Comparison of ENCODE assay signal across 11 cellular contexts in the genomic region with DNA sequence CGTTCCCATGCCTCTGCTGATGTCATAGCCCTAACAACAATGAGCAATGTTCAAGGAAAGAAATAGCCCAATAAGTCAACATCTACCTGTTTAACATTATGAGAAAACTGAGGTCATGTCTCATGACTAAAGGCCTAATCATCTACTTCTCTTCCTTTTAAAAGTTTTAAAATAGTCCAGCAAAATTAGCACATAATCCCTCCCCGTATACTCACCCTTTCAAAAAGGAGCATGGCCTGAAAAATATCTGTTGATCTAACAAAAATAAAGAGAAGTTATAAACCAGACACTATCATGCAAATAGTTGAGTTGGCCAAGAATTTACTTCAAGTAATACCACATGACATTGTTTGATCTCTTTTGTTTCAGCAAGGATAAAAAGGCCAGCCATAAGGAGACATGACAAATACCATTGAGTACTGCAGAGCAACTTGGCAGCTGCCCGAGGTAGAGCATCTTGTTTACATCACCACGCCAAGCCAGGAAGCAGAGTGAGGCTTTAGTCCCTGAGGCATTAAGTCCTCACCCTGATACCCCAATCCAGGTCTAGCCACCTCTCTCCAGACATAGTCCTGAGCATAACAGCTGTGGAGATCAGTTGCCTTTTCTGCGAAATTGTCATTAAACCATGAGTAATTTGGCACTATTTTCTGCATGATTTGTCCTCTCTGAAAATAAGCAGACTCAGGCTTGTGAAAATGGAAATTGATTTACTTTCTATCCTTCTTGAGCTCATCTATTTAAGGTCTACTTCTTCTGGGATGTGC.
DNase-seq lines count a peak whose midpoint lies in the region; ATAC-seq and TF ChIP-seq lines count a peak whose summit lies in the region.
"Had no signal": no experiment of that assay in that cellular context is flagged by ENCODE, and none has a peak within 500 bp of the region (broad histone marks: within the 10 kb centered on the region; RNA-seq: fewer than 3 reads in every experiment).

No MANE protein-coding gene starts in this region.

- peaks cover 5 to 9% of the 10 kb centered on the region in 2 donors for H3K4me1 ChIP-seq in gastrocnemius medialis

- H3K27ac ChIP-seq in gastrocnemius medialis, result peak overlapping the region in 3 of 4 donors; percentile 15 to 57 (median 27)
- H3K27ac ChIP-seq: HL-60 had no signal

- ATAC-seq in gastrocnemius medialis (peak in 1 of 2 donors; percentile 49), HG02623 (IDR thresholded peaks at IDR 0.05; ENCODE audit: unreplicated experiment) (no peak)

- no peaks in the 10 kb centered on the region for H3K9me3 Mint-ChIP-seq in activated T-helper 2 cell treated with anti-CD3 and anti-CD28 coated beads, Interferon-gamma antibody, Interleukin-2, Interleukin-4, amounts not matched to agents 10 μg/mL and 5 μg/mL and 100 μg/mL, durations not matched to agents 14 hours and 24 hours and 36 hours
- H3K9me3 Mint-ChIP-seq: T-helper 1 cell treated with Interleukin-12 subunit alpha and Interleukin-12 subunit beta and Interleukin-4 antibody, amounts not matched to agents 30 μg/mL and 1 μg/mL, for 36 hours had no signal

- intact Hi-C loops in gastrocnemius medialis (cut with DNase I; ENCODE audit: low total_unique reads), result loop anchor here (10.0 kb wide), 1 partner anchor 385 kb away; no protein-coding TSS in a partner anchor
- intact Hi-C loops in activated T-helper 2 cell treated with anti-CD3 and anti-CD28 coated beads, Interferon-gamma antibody, Interleukin-2, Interleukin-4, amounts not matched to agents 10 μg/mL and 5 μg/mL and 100 μg/mL, durations not matched to agents 14 hours and 24 hours and 36 hours (cut with micrococcal nuclease), result no loop called here

- in situ Hi-C loops in G401 (cut with HindIII; ENCODE audit: low sequenced_read_pairs) (no loop called here), gastrocnemius medialis (cut with MboI; ENCODE audit: low sequenced_read_pairs in 4 of 4) (no loop called here)

- H3K27me3 Mint-ChIP-seq in activated T-helper 2 cell treated with anti-CD3 and anti-CD28 coated beads, Interferon-gamma antibody, Interleukin-2, Interleukin-4, amounts not matched to agents 10 μg/mL and 5 μg/mL and 100 μg/mL, durations not matched to agents 14 hours and 24 hours and 36 hours (ENCODE audit: low read depth), result no peaks in the 10 kb centered on the region

- H3K4me3 ChIP-seq in fibroblast of pulmonary artery (replicated peaks; ENCODE audit: low read depth, low read length), result no peak overlapping the region
- no peak overlapping the region for H3K4me3 ChIP-seq in gastrocnemius medialis

- TF ChIP-seq CTCF in fibroblast of pulmonary artery (IDR thresholded peaks at IDR 0.05; ENCODE audit: low read length, missing control alignments) (no peak), gastrocnemius medialis (IDR thresholded peaks at IDR 0.05 in 4 of 5, conservative IDR thresholded peaks at IDR 0.05 in 1 of 5) (no peak)

- H3K36me3 ChIP-seq in gastrocnemius medialis, result no peaks in the 10 kb centered on the region

- H3K4me3 Mint-ChIP-seq in activated T-helper 2 cell treated with anti-CD3 and anti-CD28 coated beads, Interferon-gamma antibody, Interleukin-2, Interleukin-4, amounts not matched to agents 10 μg/mL and 5 μg/mL and 100 μg/mL, durations not matched to agents 14 hours and 24 hours and 36 hours (ENCODE audit: low read depth), result no peak overlapping the region
- H3K4me3 Mint-ChIP-seq: T-helper 1 cell treated with Interleukin-12 subunit alpha and Interleukin-12 subunit beta and Interleukin-4 antibody, amounts not matched to agents 30 μg/mL and 1 μg/mL, for 36 hours had no signal

- no peaks in the 10 kb centered on the region for H3K27me3 ChIP-seq in gastrocnemius medialis

- no peaks in the 10 kb centered on the region for H3K36me3 Mint-ChIP-seq in activated T-helper 2 cell treated with anti-CD3 and anti-CD28 coated beads, Interferon-gamma antibody, Interleukin-2, Interleukin-4, amounts not matched to agents 10 μg/mL and 5 μg/mL and 100 μg/mL, durations not matched to agents 14 hours and 24 hours and 36 hours (ENCODE audit: low read depth)

- no peak for TF ChIP-seq POLR2A in gastrocnemius medialis (IDR thresholded peaks at IDR 0.05)

- H3K9me3 ChIP-seq in gastrocnemius medialis, result no peaks in the 10 kb centered on the region

- no peak overlapping the region for H3K27ac Mint-ChIP-seq in activated T-helper 2 cell treated with anti-CD3 and anti-CD28 coated beads, Interferon-gamma antibody, Interleukin-2, Interleukin-4, amounts not matched to agents 10 μg/mL and 5 μg/mL and 100 μg/mL, durations not matched to agents 14 hours and 24 hours and 36 hours
- H3K27ac Mint-ChIP-seq: T-helper 1 cell treated with Interleukin-12 subunit alpha and Interleukin-12 subunit beta and Interleukin-4 antibody, amounts not matched to agents 30 μg/mL and 1 μg/mL, for 36 hours had no signal

- peak; percentile 86 for DNase-seq in G401 (ENCODE audit: low spot score)
- peak; percentile 36 for DNase-seq in RKO (ENCODE audit: low spot score)
- DNase-seq in fibroblast of pulmonary artery (ENCODE audit: low read depth), result peak; percentile 89
- peak in 1 of 2 donors; percentile 13 for DNase-seq in gastrocnemius medialis
- DNase-seq in NCI-H1048 (lab: John Stamatoyannopoulos, UW), result no peak
- no peak for DNase-seq in activated T-helper 2 cell treated with anti-CD3 and anti-CD28 coated beads, Interferon-gamma antibody, Interleukin-2, Interleukin-4, amounts not matched to agents 10 μg/mL and 5 μg/mL and 100 μg/mL, durations not matched to agents 14 hours and 24 hours and 36 hours (ENCODE audit: low spot score)
- no peak for DNase-seq in NCI-H2107 (lab: John Stamatoyannopoulos, UW)
- DNase-seq: dermis blood vessel endothelial cell had no signal

- no peaks in the 10 kb centered on the region for H3K4me1 Mint-ChIP-seq in activated T-helper 2 cell treated with anti-CD3 and anti-CD28 coated beads, Interferon-gamma antibody, Interleukin-2, Interleukin-4, amounts not matched to agents 10 μg/mL and 5 μg/mL and 100 μg/mL, durations not matched to agents 14 hours and 24 hours and 36 hours (ENCODE audit: low read depth)

Comparison
In these comparisons a context has a peak if more than half of its experiments do, and no peak if none do; other contexts are left out.
1. DNase-seq: peak in G401 (single experiment), RKO (single experiment) and fibroblast of pulmonary artery (single experiment); none in NCI-H1048 (single experiment), activated T-helper 2 cell treated with anti-CD3 and anti-CD28 coated beads, Interferon-gamma antibody, Interleukin-2, Interleukin-4, amounts not matched to agents 10 μg/mL and 5 μg/mL and 100 μg/mL, durations not matched to agents 14 hours and 24 hours and 36 hours (single experiment) and NCI-H2107 (single experiment).